In the genomic region with DNA sequence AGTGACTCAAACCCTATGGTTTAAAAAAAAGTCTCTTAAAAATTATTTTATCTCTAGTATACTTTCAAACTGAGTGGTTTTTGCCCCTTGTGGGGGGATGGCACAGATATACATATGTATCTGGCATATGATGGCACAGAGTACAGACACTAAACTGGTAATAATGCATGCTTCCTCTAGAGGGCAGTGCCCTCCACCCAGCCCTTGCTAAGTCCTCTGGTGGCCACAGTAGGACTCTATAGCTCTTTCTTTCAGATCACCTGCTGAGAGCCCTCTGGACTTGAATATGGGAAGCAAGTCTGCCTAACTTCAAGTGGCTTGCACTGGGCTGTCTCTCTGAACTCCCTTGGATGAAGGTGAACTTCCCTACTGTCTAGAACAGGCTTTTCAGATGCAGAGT, we compare ENCODE assay signal across 9 cellular contexts.
DNase-seq lines count a peak whose midpoint lies in the region; ATAC-seq and TF ChIP-seq lines count a peak whose summit lies in the region.
"Had no signal": no experiment of that assay in that cellular context is flagged by ENCODE, and none has a peak within 500 bp of the region (broad histone marks: within the 10 kb centered on the region; RNA-seq: fewer than 3 reads in every experiment).

No MANE protein-coding gene starts in this region.

- ATAC-seq in GM19023 (IDR thresholded peaks at IDR 0.05; ENCODE audit: unreplicated experiment), result peak; percentile 85
- ATAC-seq in HG03378 (IDR thresholded peaks at IDR 0.05; ENCODE audit: unreplicated experiment), result peak; percentile 90
- peak in 1 of 2 donors; percentile 74 for ATAC-seq in upper lobe of left lung (ENCODE audit: low FRiP score in 2 of 2)

- CTCF ChIA-PET in Calu3 (lab: Charles Lee), result interaction anchor here (0.9 kb wide), 1 partner anchor 438 kb away, joined by 3 read pairs; no protein-coding TSS in a partner anchor

- DNase-seq in Calu3 (peak; percentile 18), SKM-1 (lab: John Stamatoyannopoulos, UW; ENCODE audit: unreplicated experiment) (peak; percentile 48), foreskin fibroblast (peak; percentile 0 to 2), upper lobe of left lung (peak in 1 of 2 donors; percentile 23), cortex of kidney (lab: John Stamatoyannopoulos, UW) (no peak), Ammon's horn (ENCODE audit: low spot score) (no peak)

- no peaks in the 10 kb centered on the region for H3K4me1 ChIP-seq in upper lobe of left lung

- no peaks in the 10 kb centered on the region for H3K27me3 ChIP-seq in upper lobe of left lung

- H3K4me3 ChIP-seq in foreskin fibroblast (ENCODE audit: low read depth in 1 of 2, low read length in 2 of 2) (no peak overlapping the region), upper lobe of left lung (no peak overlapping the region)
- H3K4me3 ChIP-seq: skin epidermis had no signal

- no peak overlapping the region for H3K27ac ChIP-seq in upper lobe of left lung
- H3K27ac ChIP-seq: skin epidermis had no signal

- no peaks in the 10 kb centered on the region for H3K36me3 Mint-ChIP-seq in Calu3 (ENCODE audit: insufficient read depth, unreplicated experiment)

- H3K9me3 ChIP-seq in upper lobe of left lung, result no peaks in the 10 kb centered on the region

- no peak for TF ChIP-seq EP300 in upper lobe of left lung (IDR thresholded peaks at IDR 0.05)

- H3K36me3 ChIP-seq in upper lobe of left lung, result no peaks in the 10 kb centered on the region

- no peak for TF ChIP-seq POLR2A in upper lobe of left lung (IDR thresholded peaks at IDR 0.05)

- H3K4me3 Mint-ChIP-seq in Calu3 (ENCODE audit: low read depth, unreplicated experiment), result no peak overlapping the region

- intact Hi-C loops in Calu3 (cut with micrococcal nuclease; ENCODE audit: unreplicated experiment), result no loop called here

- no peaks in the 10 kb centered on the region for H3K4me1 Mint-ChIP-seq in Calu3 (ENCODE audit: low read depth, unreplicated experiment)

- H3K27me3 Mint-ChIP-seq in Calu3 (ENCODE audit: unreplicated experiment), result peaks cover 38% of the 10 kb centered on the region

- H3K9me3 Mint-ChIP-seq in Calu3 (ENCODE audit: low read depth, unreplicated experiment), result no peaks in the 10 kb centered on the region

- no TSS peak for BruUV-seq in Calu3 (replicated peaks; lab: Mats Ljungman, UMichigan)

- no peak overlapping the region for H3K27ac Mint-ChIP-seq in Calu3 (ENCODE audit: unreplicated experiment)

- TF ChIP-seq CTCF in Calu3 (IDR thresholded peaks at IDR 0.05; ENCODE audit: unreplicated experiment) (peak; percentile 30), foreskin fibroblast (IDR thresholded peaks at IDR 0.05; ENCODE audit: low read depth, low read length) (peak; percentile 20), upper lobe of left lung (IDR thresholded peaks at IDR 0.05) (peak in 4 of 6 experiments; percentile 22 to 35 (median 29))

Comparison
In these comparisons a context has a peak if more than half of its experiments do, and no peak if none do; other contexts are left out.
1. DNase-seq: peak in Calu3 (single experiment), SKM-1 (single experiment) and foreskin fibroblast (2 of 2); none in cortex of kidney (single experiment) and Ammon's horn (single experiment).
2. Peak in every context shown above with its lines, with median percentiles within 50 percentile points of each other: CTCF ChIP-seq.